Comparison of ENCODE assay signal across 9 cellular contexts in genomic region chr17:47204722-47205418, GRCh38. TPM values are rescaled to one million over a fixed set of nuclear protein-coding genes. Genes with fewer than 3 reads are reported as not detected.
A peak's percentile ranks its signal among the peaks of the same experiment; 100 is the strongest.
DNase-seq lines count a peak whose midpoint lies in the region; ATAC-seq lines count a peak whose summit lies in the region.
"Had no signal": no experiment of that assay in that cellular context is flagged by ENCODE, and none has a peak within 500 bp of the region (broad histone marks: within the 10 kb centered on the region; RNA-seq: fewer than 3 reads in every experiment).

No MANE protein-coding gene starts in this region.

- no peaks in the 10 kb centered on the region for H3K36me3 Mint-ChIP-seq in CD4-positive, CD25-positive, alpha-beta regulatory T cell
- peaks cover 4% of the 10 kb centered on the region for H3K36me3 Mint-ChIP-seq in activated CD8-positive, alpha-beta T cell treated with anti-CD3 and anti-CD28 coated beads, Interleukin-2, amount 10 ng/mL, durations not matched to agents 7 days and 5 days (ENCODE audit: low read depth)

- H3K27me3 ChIP-seq in CD4-positive, CD25-positive, alpha-beta regulatory T cell (ENCODE audit: control insufficient read depth, insufficient read depth, low read length): no peaks in the 10 kb centered on the region

- POLR2A ChIA-PET in activated CD8-positive, alpha-beta T cell treated with anti-CD3 and anti-CD28 coated beads, Interleukin-2, amount 10 ng/mL, durations not matched to agents 7 days and 5 days (lab: Charles Lee): interaction anchor here (1.1 to 3.3 kb wide), 4 partner anchors 14 to 120 kb away, joined by 3 to 19 read pairs (median 4); partner anchors contain the start of genes CDC27 and EFCAB13

- H3K27ac Mint-ChIP-seq in CD4-positive, CD25-positive, alpha-beta regulatory T cell: peak overlapping the region; percentile 93 to 100 (median 97)
- peak overlapping the region; percentile 89 for H3K27ac Mint-ChIP-seq in activated CD8-positive, alpha-beta T cell treated with anti-CD3 and anti-CD28 coated beads, Interleukin-2, amount 10 ng/mL, durations not matched to agents 7 days and 5 days

- peak overlapping the region; percentile 77 for H3K27ac ChIP-seq in CD4-positive, CD25-positive, alpha-beta regulatory T cell (ENCODE audit: insufficient read depth, low read length, poor library complexity, severe bottlenecking)
- H3K27ac ChIP-seq: HL-60 had no signal

- peaks cover 5% of the 10 kb centered on the region for H3K27me3 Mint-ChIP-seq in CD4-positive, CD25-positive, alpha-beta regulatory T cell
- peaks cover 3% of the 10 kb centered on the region for H3K27me3 Mint-ChIP-seq in activated CD8-positive, alpha-beta T cell treated with anti-CD3 and anti-CD28 coated beads, Interleukin-2, amount 10 ng/mL, durations not matched to agents 7 days and 5 days (ENCODE audit: low read depth)

- DNase-seq in CD4-positive, CD25-positive, alpha-beta regulatory T cell: peak in 2 of 3 donors; percentile 34 to 72
- DNase-seq in Jurkat, Clone E6-1 (ENCODE audit: low read depth, low spot score): no peak
- peak; percentile 59 for DNase-seq in activated CD8-positive, alpha-beta T cell treated with anti-CD3 and anti-CD28 coated beads, Interleukin-2, amount 10 ng/mL, durations not matched to agents 7 days and 5 days
- DNase-seq in germinal center (ENCODE audit: low spot score) (peak; percentile 60), renal cortical epithelial cell (ENCODE audit: low read depth) (peak; percentile 89), AML-193 (lab: John Stamatoyannopoulos, UW) (no peak)

- peaks cover 13 to 59% (median 35%) of the 10 kb centered on the region in 4 donors for H3K4me1 Mint-ChIP-seq in CD4-positive, CD25-positive, alpha-beta regulatory T cell
- peaks cover 59% of the 10 kb centered on the region for H3K4me1 Mint-ChIP-seq in activated CD8-positive, alpha-beta T cell treated with anti-CD3 and anti-CD28 coated beads, Interleukin-2, amount 10 ng/mL, durations not matched to agents 7 days and 5 days (ENCODE audit: low read depth)

- H3K36me3 ChIP-seq in CD4-positive, CD25-positive, alpha-beta regulatory T cell (ENCODE audit: control insufficient read depth, insufficient read depth, low read length): no peaks in the 10 kb centered on the region

- H3K4me3 Mint-ChIP-seq in CD4-positive, CD25-positive, alpha-beta regulatory T cell: peak overlapping the region; percentile 72 to 93 (median 86)
- peak overlapping the region; percentile 66 for H3K4me3 Mint-ChIP-seq in activated CD8-positive, alpha-beta T cell treated with anti-CD3 and anti-CD28 coated beads, Interleukin-2, amount 10 ng/mL, durations not matched to agents 7 days and 5 days

- H3K4me1 ChIP-seq in CD4-positive, CD25-positive, alpha-beta regulatory T cell (ENCODE audit: control insufficient read depth, insufficient read depth, low read length, poor library complexity, severe bottlenecking): peaks cover 38% of the 10 kb centered on the region

- peak; percentile 70 to 76 for ATAC-seq in CD4-positive, CD25-positive, alpha-beta regulatory T cell (ENCODE audit: low read depth in 2 of 2)
- peak; percentile 54 for ATAC-seq in GM19351 (IDR thresholded peaks at IDR 0.05; ENCODE audit: unreplicated experiment)
- peak; percentile 71 for ATAC-seq in activated CD8-positive, alpha-beta T cell treated with anti-CD3 and anti-CD28 coated beads, Interleukin-2, amount 10 ng/mL, durations not matched to agents 7 days and 5 days
- no peak for ATAC-seq in HG02938 (IDR thresholded peaks at IDR 0.05; ENCODE audit: unreplicated experiment)

- peak overlapping the region; percentile 89 for H3K4me3 ChIP-seq in CD4-positive, CD25-positive, alpha-beta regulatory T cell (ENCODE audit: low read depth, low read length)
- peak overlapping the region; percentile 24 for H3K4me3 ChIP-seq in Jurkat, Clone E6-1 (ENCODE audit: low read length)

- H3K9me3 Mint-ChIP-seq in CD4-positive, CD25-positive, alpha-beta regulatory T cell: no peaks in the 10 kb centered on the region
- H3K9me3 Mint-ChIP-seq in activated CD8-positive, alpha-beta T cell treated with anti-CD3 and anti-CD28 coated beads, Interleukin-2, amount 10 ng/mL, durations not matched to agents 7 days and 5 days (ENCODE audit: insufficient read depth): no peaks in the 10 kb centered on the region

- CTCF ChIA-PET in activated CD8-positive, alpha-beta T cell treated with anti-CD3 and anti-CD28 coated beads, Interleukin-2, amount 10 ng/mL, durations not matched to agents 7 days and 5 days (lab: Charles Lee): interaction anchor here (0.9 to 2.8 kb wide), 7 partner anchors 10 to 23 kb away, joined by 3 to 9 read pairs (median 4); no protein-coding TSS in a partner anchor

- H3K9me3 ChIP-seq in CD4-positive, CD25-positive, alpha-beta regulatory T cell (ENCODE audit: control insufficient read depth in 2 of 2, low read length in 2 of 2): no peaks in the 10 kb centered on the region

RNA-seq across cellular contexts. Expression of gene MYL4, which starts 4.3 kb away (rescaled TPM):
- total RNA-seq in CD4-positive, CD25-positive, alpha-beta regulatory T cell: not detected
- not detected for polyA plus RNA-seq in CD4-positive, CD25-positive, alpha-beta regulatory T cell
- polyA plus RNA-seq in Jurkat, Clone E6-1 (2012; ENCODE audit: insufficient read depth, insufficient read length): 1.0 TPM
- not detected for total RNA-seq in activated CD8-positive, alpha-beta T cell treated with anti-CD3 and anti-CD28 coated beads, Interleukin-2, amount 10 ng/mL, durations not matched to agents 7 days and 5 days
- 0.15 TPM in 1 of 2 replicates, not detected in the other for total RNA-seq in renal cortical epithelial cell

RNA-seq across cellular contexts. Expression of gene CDC27, which starts 15.8 kb away (rescaled TPM):
- total RNA-seq in CD4-positive, CD25-positive, alpha-beta regulatory T cell: 63.5 TPM
- polyA plus RNA-seq in CD4-positive, CD25-positive, alpha-beta regulatory T cell: 100 to 1,000 TPM in 1 of 4 donors, 10 to 100 TPM in 3; 76.4 to 114 (median 96.8) TPM
- polyA plus RNA-seq in Jurkat, Clone E6-1 (2012; ENCODE audit: insufficient read depth, insufficient read length): 75.7 TPM
- total RNA-seq in activated CD8-positive, alpha-beta T cell treated with anti-CD3 and anti-CD28 coated beads, Interleukin-2, amount 10 ng/mL, durations not matched to agents 7 days and 5 days: 100 to 1,000 TPM; 133 to 138 TPM
- total RNA-seq in renal cortical epithelial cell: 96.4 and 137 TPM in 2 replicates

RNA-seq across cellular contexts. Expression of gene ITGB3, which starts 48.8 kb away (rescaled TPM):
- 18.4 TPM for total RNA-seq in CD4-positive, CD25-positive, alpha-beta regulatory T cell
- polyA plus RNA-seq in CD4-positive, CD25-positive, alpha-beta regulatory T cell: under 1 TPM in 1 of 4 donors, not detected in 3; 0.05 TPM
- 1.8 TPM for polyA plus RNA-seq in Jurkat, Clone E6-1 (2012; ENCODE audit: insufficient read depth, insufficient read length)
- total RNA-seq in activated CD8-positive, alpha-beta T cell treated with anti-CD3 and anti-CD28 coated beads, Interleukin-2, amount 10 ng/mL, durations not matched to agents 7 days and 5 days: under 1 TPM; 0.29 to 0.73 TPM
- 506 and 529 TPM in 2 replicates for total RNA-seq in renal cortical epithelial cell

Comparison
In these comparisons a context has a peak if more than half of its experiments do, and no peak if none do; other contexts are left out.
1. DNase-seq: peak in CD4-positive, CD25-positive, alpha-beta regulatory T cell (2 of 3), activated CD8-positive, alpha-beta T cell treated with anti-CD3 and anti-CD28 coated beads, Interleukin-2, amount 10 ng/mL, durations not matched to agents 7 days and 5 days (single experiment), germinal center (single experiment) and renal cortical epithelial cell (single experiment); none in Jurkat, Clone E6-1 (single experiment) and AML-193 (0 of 2).
2. RNA of gene ITGB3, which starts 48.8 kb away (total RNA-seq): 506 to 529 TPM in renal cortical epithelial cell; 18.4 TPM in CD4-positive, CD25-positive, alpha-beta regulatory T cell (single experiment) and 0.29 to 0.73 TPM in activated CD8-positive, alpha-beta T cell treated with anti-CD3 and anti-CD28 coated beads, Interleukin-2, amount 10 ng/mL, durations not matched to agents 7 days and 5 days; every median in the first group is over 10 times any median in the second.